In the genomic region with DNA sequence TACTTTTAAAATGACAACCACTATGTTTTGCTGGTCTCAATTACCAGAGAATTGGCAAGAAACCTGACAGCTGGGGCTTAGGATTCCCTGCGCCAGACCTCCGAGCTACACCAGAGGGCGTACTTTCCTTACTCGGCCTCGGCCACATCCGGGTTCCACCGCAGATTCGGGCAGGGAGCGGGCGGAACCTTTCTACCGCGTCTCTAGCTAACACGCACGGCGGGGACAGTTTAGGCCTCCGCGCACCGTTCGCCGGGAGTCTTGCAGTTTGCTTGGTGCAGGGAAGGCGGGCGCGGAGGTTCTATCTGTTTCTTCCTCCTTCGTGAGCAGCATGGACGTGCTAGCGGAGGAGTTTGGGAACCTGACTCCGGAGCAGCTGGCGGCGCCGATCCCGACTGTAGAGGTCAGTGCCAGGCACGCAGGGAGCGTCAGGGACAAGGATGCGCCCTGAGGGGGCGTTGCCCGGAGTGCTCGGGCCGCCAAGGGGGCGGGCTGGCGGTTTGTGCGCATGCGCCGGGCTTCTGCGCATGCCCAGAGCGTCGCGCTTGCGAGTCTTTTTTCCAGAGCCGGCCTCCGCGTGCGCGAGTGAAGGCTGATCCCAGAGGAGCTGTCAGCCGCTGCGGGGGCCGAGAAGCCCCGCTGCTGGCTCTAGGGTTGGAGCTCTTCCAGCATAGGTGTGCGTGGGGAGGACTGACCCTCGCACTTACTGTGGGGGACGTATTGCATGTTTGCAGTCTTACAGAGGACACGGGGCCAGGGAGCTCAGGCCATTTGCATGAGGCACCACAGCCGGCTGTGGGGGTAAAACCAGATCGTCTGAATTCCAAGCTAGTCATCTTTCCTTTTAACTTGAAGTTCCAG, we compare ENCODE assay signal across 1 cellular context.
TF ChIP-seq lines count a peak whose summit lies in the region.

POLR3B (plus strand) TSS at position 200 of the 861 bp plus-strand sequence; CDS start at position 332, 132 bp downstream.

TF ChIP-seq in K562, 482 proteins besides CTCF, POLR2A, EP300 and RAD21 (continued from another document and continues in another):
- TF ChIP-seq, protein P1, sequence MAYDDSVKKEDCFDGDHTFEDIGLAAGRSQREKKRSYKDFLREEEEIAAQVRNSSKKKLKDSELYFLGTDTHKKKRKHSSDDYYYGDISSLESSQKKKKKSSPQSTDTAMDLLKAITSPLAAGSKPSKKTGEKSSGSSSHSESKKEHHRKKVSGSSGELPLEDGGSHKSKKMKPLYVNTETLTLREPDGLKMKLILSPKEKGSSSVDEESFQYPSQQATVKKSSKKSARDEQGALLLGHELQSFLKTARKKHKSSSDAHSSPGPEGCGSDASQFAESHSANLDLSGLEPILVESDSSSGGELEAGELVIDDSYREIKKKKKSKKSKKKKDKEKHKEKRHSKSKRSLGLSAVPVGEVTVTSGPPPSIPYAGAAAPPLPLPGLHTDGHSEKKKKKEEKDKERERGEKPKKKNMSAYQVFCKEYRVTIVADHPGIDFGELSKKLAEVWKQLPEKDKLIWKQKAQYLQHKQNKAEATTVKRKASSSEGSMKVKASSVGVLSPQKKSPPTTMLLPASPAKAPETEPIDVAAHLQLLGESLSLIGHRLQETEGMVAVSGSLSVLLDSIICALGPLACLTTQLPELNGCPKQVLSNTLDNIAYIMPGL (CRISPR knock-in tag; IDR thresholded peaks at IDR 0.05) = peak; percentile 91; the same call in 1 of the 2 replicates
- no peak for TF ChIP-seq CCAR2 (IDR thresholded peaks at IDR 0.05; ENCODE audit: low read depth, low read length)
- TF ChIP-seq ZNF431 (CRISPR knock-in tag; IDR thresholded peaks at IDR 0.05) = no peak; the same call in 1 of the 2 replicates
- no peak for TF ChIP-seq ZFP30 (CRISPR knock-in tag; IDR thresholded peaks at IDR 0.05; ENCODE audit: borderline replicate concordance)
- peak; percentile 95 for TF ChIP-seq CTBP1 (IDR thresholded peaks at IDR 0.05; ENCODE audit: borderline replicate concordance)
- no peak for TF ChIP-seq ZNF398 (CRISPR knock-in tag; IDR thresholded peaks at IDR 0.05)
- TF ChIP-seq, protein P2, sequence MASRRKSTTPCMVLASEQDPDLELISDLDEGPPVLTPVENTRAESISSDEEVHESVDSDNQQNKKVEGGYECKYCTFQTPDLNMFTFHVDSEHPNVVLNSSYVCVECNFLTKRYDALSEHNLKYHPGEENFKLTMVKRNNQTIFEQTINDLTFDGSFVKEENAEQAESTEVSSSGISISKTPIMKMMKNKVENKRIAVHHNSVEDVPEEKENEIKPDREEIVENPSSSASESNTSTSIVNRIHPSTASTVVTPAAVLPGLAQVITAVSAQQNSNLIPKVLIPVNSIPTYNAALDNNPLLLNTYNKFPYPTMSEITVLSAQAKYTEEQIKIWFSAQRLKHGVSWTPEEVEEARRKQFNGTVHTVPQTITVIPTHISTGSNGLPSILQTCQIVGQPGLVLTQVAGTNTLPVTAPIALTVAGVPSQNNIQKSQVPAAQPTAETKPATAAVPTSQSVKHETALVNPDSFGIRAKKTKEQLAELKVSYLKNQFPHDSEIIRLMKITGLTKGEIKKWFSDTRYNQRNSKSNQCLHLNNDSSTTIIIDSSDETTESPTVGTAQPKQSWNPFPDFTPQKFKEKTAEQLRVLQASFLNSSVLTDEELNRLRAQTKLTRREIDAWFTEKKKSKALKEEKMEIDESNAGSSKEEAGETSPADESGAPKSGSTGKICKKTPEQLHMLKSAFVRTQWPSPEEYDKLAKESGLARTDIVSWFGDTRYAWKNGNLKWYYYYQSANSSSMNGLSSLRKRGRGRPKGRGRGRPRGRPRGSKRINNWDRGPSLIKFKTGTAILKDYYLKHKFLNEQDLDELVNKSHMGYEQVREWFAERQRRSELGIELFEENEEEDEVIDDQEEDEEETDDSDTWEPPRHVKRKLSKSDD (conservative IDR thresholded peaks at IDR 0.05; ENCODE audit: low read length) = 0 out of 2 replicates have a peak, but pooled peaks have one; percentile 27
- TF ChIP-seq CHAMP1 (IDR thresholded peaks at IDR 0.05) = peak; percentile 74; the same call in 1 of the 2 replicates
- TF ChIP-seq, protein P3, sequence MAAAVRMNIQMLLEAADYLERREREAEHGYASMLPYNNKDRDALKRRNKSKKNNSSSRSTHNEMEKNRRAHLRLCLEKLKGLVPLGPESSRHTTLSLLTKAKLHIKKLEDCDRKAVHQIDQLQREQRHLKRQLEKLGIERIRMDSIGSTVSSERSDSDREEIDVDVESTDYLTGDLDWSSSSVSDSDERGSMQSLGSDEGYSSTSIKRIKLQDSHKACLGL (CRISPR knock-in tag; IDR thresholded peaks at IDR 0.05; ENCODE audit: borderline replicate concordance, poor library complexity, severe bottlenecking) = no peak
- no peak for TF ChIP-seq ZNF253 (CRISPR knock-in tag; conservative IDR thresholded peaks at IDR 0.05)
- peak; percentile 94 for TF ChIP-seq ESRRA (IDR thresholded peaks at IDR 0.05; ENCODE audit: borderline replicate concordance, low read depth)
- no peak for TF ChIP-seq SREBF2 (CRISPR knock-in tag; IDR thresholded peaks at IDR 0.05)
- TF ChIP-seq MECOM (CRISPR knock-in tag; IDR thresholded peaks at IDR 0.05) = no peak
- TF ChIP-seq KDM4B (IDR thresholded peaks at IDR 0.05; ENCODE audit: borderline replicate concordance in 2 of 2, low read depth in 1 of 2) = no peak; a peak in 1 of 4 replicates
- TF ChIP-seq ILK (tag; IDR thresholded peaks at IDR 0.05; ENCODE audit: borderline replicate concordance, low read depth) = no peak
- no peak for TF ChIP-seq ZKSCAN8 (CRISPR knock-in tag; IDR thresholded peaks at IDR 0.05)
- peak; percentile 37 for TF ChIP-seq TCF3 (CRISPR knock-in tag; IDR thresholded peaks at IDR 0.05)
- TF ChIP-seq GABPA (tag; conservative IDR thresholded peaks at IDR 0.05; ENCODE audit: low read depth) = peak; percentile 95
- TF ChIP-seq ESRRB (CRISPR knock-in tag; IDR thresholded peaks at IDR 0.05; ENCODE audit: borderline replicate concordance) = no peak
- no peak for TF ChIP-seq POLR3G (IDR thresholded peaks at IDR 0.05; ENCODE audit: extremely low read depth, insufficient read length, insufficient replicate concordance)
- no peak for TF ChIP-seq ILF3 (IDR thresholded peaks at IDR 0.05; ENCODE audit: borderline replicate concordance)
- TF ChIP-seq, protein P4, sequence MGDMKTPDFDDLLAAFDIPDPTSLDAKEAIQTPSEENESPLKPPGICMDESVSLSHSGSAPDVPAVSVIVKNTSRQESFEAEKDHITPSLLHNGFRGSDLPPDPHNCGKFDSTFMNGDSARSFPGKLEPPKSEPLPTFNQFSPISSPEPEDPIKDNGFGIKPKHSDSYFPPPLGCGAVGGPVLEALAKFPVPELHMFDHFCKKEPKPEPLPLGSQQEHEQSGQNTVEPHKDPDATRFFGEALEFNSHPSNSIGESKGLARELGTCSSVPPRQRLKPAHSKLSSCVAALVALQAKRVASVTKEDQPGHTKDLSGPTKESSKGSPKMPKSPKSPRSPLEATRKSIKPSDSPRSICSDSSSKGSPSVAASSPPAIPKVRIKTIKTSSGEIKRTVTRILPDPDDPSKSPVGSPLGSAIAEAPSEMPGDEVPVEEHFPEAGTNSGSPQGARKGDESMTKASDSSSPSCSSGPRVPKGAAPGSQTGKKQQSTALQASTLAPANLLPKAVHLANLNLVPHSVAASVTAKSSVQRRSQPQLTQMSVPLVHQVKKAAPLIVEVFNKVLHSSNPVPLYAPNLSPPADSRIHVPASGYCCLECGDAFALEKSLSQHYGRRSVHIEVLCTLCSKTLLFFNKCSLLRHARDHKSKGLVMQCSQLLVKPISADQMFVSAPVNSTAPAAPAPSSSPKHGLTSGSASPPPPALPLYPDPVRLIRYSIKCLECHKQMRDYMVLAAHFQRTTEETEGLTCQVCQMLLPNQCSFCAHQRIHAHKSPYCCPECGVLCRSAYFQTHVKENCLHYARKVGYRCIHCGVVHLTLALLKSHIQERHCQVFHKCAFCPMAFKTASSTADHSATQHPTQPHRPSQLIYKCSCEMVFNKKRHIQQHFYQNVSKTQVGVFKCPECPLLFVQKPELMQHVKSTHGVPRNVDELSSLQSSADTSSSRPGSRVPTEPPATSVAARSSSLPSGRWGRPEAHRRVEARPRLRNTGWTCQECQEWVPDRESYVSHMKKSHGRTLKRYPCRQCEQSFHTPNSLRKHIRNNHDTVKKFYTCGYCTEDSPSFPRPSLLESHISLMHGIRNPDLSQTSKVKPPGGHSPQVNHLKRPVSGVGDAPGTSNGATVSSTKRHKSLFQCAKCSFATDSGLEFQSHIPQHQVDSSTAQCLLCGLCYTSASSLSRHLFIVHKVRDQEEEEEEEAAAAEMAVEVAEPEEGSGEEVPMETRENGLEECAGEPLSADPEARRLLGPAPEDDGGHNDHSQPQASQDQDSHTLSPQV (IDR thresholded peaks at IDR 0.05) = no peak; the same call in 1 of the 2 replicates
- TF ChIP-seq RFX1 (IDR thresholded peaks at IDR 0.05) = no peak
- TF ChIP-seq SIX5 (IDR thresholded peaks at IDR 0.05; ENCODE audit: borderline replicate concordance in 1 of 2, insufficient read depth in 1 of 2, low read depth in 1 of 2, low read length in 2 of 2) = peak; percentile 18 to 39; a peak in 1 of 4 replicates
- TF ChIP-seq KDM5B (IDR thresholded peaks at IDR 0.05; ENCODE audit: insufficient replicate concordance, low read depth, low read length) = peak; percentile 80
- TF ChIP-seq FOXO4 (CRISPR knock-in tag; IDR thresholded peaks at IDR 0.05) = no peak
- TF ChIP-seq CEBPG (CRISPR knock-in tag; IDR thresholded peaks at IDR 0.05) = no peak
- TF ChIP-seq CEBPG (tag; conservative IDR thresholded peaks at IDR 0.05 in 1 of 2, IDR thresholded peaks at IDR 0.05 in 1 of 2) = no peak
- no peak for TF ChIP-seq PTRF (tag; IDR thresholded peaks at IDR 0.05)
- peak; percentile 45; the same call in 1 of the 2 replicates for TF ChIP-seq NFRKB (IDR thresholded peaks at IDR 0.05; ENCODE audit: low read depth)
- TF ChIP-seq, protein P5, sequence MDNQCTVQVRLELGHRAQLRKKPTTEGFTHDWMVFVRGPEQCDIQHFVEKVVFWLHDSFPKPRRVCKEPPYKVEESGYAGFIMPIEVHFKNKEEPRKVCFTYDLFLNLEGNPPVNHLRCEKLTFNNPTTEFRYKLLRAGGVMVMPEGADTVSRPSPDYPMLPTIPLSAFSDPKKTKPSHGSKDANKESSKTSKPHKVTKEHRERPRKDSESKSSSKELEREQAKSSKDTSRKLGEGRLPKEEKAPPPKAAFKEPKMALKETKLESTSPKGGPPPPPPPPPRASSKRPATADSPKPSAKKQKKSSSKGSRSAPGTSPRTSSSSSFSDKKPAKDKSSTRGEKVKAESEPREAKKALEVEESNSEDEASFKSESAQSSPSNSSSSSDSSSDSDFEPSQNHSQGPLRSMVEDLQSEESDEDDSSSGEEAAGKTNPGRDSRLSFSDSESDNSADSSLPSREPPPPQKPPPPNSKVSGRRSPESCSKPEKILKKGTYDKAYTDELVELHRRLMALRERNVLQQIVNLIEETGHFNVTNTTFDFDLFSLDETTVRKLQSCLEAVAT (IDR thresholded peaks at IDR 0.05) = peak in 1 of 2 experiments; percentile 43; a peak in 1 of 4 replicates
